Comparison of ENCODE assay signal across 21 cellular contexts in genomic region chr3:123949606-123950005, GRCh38. TPM values are rescaled to one million over a fixed set of nuclear protein-coding genes. Genes with fewer than 3 reads are reported as not detected.
DNase-seq lines count a peak whose midpoint lies in the region; TF ChIP-seq lines count a peak whose summit lies in the region.
"Had no signal": no experiment of that assay in that cellular context is flagged by ENCODE, and none has a peak within 500 bp of the region (broad histone marks: within the 10 kb centered on the region; RNA-seq: fewer than 3 reads in every experiment).

No MANE protein-coding gene starts in this region.

- CTCF ChIA-PET in OCI-LY7 (lab: Charles Lee; ENCODE audit: unreplicated experiment) = no interaction called here
- CTCF ChIA-PET in activated CD4-positive, alpha-beta memory T cell treated with anti-CD3 and anti-CD28 coated beads, Interleukin-2, amount 10 ng/mL, durations not matched to agents 7 days and 5 days (lab: Charles Lee) = interaction anchor here (0.6 kb wide), 1 partner anchor 9 kb away, joined by 3 read pairs; no protein-coding TSS in a partner anchor

- no peak overlapping the region for H3K27ac Mint-ChIP-seq in activated CD4-positive, alpha-beta memory T cell treated with anti-CD3 and anti-CD28 coated beads, Interleukin-2, amount 10 ng/mL, durations not matched to agents 7 days and 5 days
- H3K27ac Mint-ChIP-seq: activated CD8-positive, alpha-beta memory T cell treated with anti-CD3 and anti-CD28 coated beads, Interleukin-2, amount 10 ng/mL, durations not matched to agents 7 days and 5 days; B cell; T-helper 2 cell treated with Interferon-gamma antibody and Interleukin-4, amounts not matched to agents 5 μg/mL and 100 μg/mL, for 36 hours had no signal

- H2AFZ ChIP-seq in OCI-LY7 (ENCODE audit: low read length) = no peak overlapping the region

- H3K36me3 Mint-ChIP-seq in activated CD4-positive, alpha-beta memory T cell treated with anti-CD3 and anti-CD28 coated beads, Interleukin-2, amount 10 ng/mL, durations not matched to agents 7 days and 5 days (ENCODE audit: low read depth) = peaks cover 46% of the 10 kb centered on the region

- intact Hi-C loops in OCI-LY7 (cut with micrococcal nuclease; ENCODE audit: unreplicated experiment) = no loop called here

- no peak for TF ChIP-seq CTCF in OCI-LY7 (conservative IDR thresholded peaks at IDR 0.05; ENCODE audit: low read length)

- peaks cover 19% of the 10 kb centered on the region for H3K4me1 ChIP-seq in OCI-LY7 (ENCODE audit: insufficient read depth, low read length, poor library complexity, severe bottlenecking)
- H3K4me1 ChIP-seq: vagina had no signal

- H3K4me1 Mint-ChIP-seq in activated CD4-positive, alpha-beta memory T cell treated with anti-CD3 and anti-CD28 coated beads, Interleukin-2, amount 10 ng/mL, durations not matched to agents 7 days and 5 days = no peaks in the 10 kb centered on the region
- H3K4me1 Mint-ChIP-seq: activated CD8-positive, alpha-beta memory T cell treated with anti-CD3 and anti-CD28 coated beads, Interleukin-2, amount 10 ng/mL, durations not matched to agents 7 days and 5 days had no signal

- no peak overlapping the region for H3K4me3 Mint-ChIP-seq in activated CD4-positive, alpha-beta memory T cell treated with anti-CD3 and anti-CD28 coated beads, Interleukin-2, amount 10 ng/mL, durations not matched to agents 7 days and 5 days
- H3K4me3 Mint-ChIP-seq: activated CD8-positive, alpha-beta memory T cell treated with anti-CD3 and anti-CD28 coated beads, Interleukin-2, amount 10 ng/mL, durations not matched to agents 7 days and 5 days; B cell; T-helper 2 cell treated with Interferon-gamma antibody and Interleukin-4, amounts not matched to agents 5 μg/mL and 100 μg/mL, for 36 hours had no signal

- no peaks in the 10 kb centered on the region for H3K9me2 ChIP-seq in OCI-LY7 (ENCODE audit: insufficient read depth, low read length)

- H3K9me3 Mint-ChIP-seq in activated CD4-positive, alpha-beta memory T cell treated with anti-CD3 and anti-CD28 coated beads, Interleukin-2, amount 10 ng/mL, durations not matched to agents 7 days and 5 days = no peaks in the 10 kb centered on the region
- H3K9me3 Mint-ChIP-seq: T-helper 2 cell treated with Interferon-gamma antibody and Interleukin-4, amounts not matched to agents 5 μg/mL and 100 μg/mL, for 36 hours had no signal

- peaks cover 91% of the 10 kb centered on the region for H3K36me3 ChIP-seq in OCI-LY7 (ENCODE audit: insufficient read depth, low read length)

- no peaks in the 10 kb centered on the region for H3K9me3 ChIP-seq in OCI-LY7 (ENCODE audit: low read length)
- H3K9me3 ChIP-seq: vagina had no signal

- POLR2A ChIA-PET in OCI-LY7 (lab: Charles Lee) = no interaction called here
- POLR2A ChIA-PET in activated CD4-positive, alpha-beta memory T cell treated with anti-CD3 and anti-CD28 coated beads, Interleukin-2, amount 10 ng/mL, durations not matched to agents 7 days and 5 days (lab: Charles Lee) = no interaction called here

- peaks cover 5% of the 10 kb centered on the region; the same call in 1 of the 2 replicates for H3K79me2 ChIP-seq in OCI-LY7 (ENCODE audit: insufficient read depth, low read depth, low read length)

- H3K4me2 ChIP-seq in OCI-LY7 (ENCODE audit: low read length) = no peak overlapping the region

- BruUV-seq in OCI-LY7 (replicated peaks; lab: Mats Ljungman, UMichigan) = TSS peak; percentile 11

- peak; percentile 86 for DNase-seq in EH (ENCODE audit: low read depth)
- no peak for DNase-seq in OCI-LY7 (ENCODE audit: low spot score)
- DNase-seq in fibroblast of gingiva (ENCODE audit: low read depth) = peak; percentile 15
- DNase-seq in non-pigmented ciliary epithelial cell (ENCODE audit: low read depth) = peak; percentile 71
- no peak for DNase-seq in GDM1 (lab: John Stamatoyannopoulos, UW)
- no peak for DNase-seq in DMS79 treated with DMSO at 0.1 percent for 48 hours (lab: John Stamatoyannopoulos, UW)
- no peak for DNase-seq in NCI-H146 (lab: John Stamatoyannopoulos, UW)
- DNase-seq in activated CD4-positive, alpha-beta memory T cell treated with anti-CD3 and anti-CD28 coated beads, Interleukin-2, amount 10 ng/mL, durations not matched to agents 7 days and 5 days = no peak
- DNase-seq: activated CD4-positive, CD25-positive, alpha-beta regulatory T cell treated with anti-CD3 and anti-CD28 coated beads, Interleukin-2, amount 50 U/mL, for 72 hours; activated CD8-positive, alpha-beta memory T cell treated with anti-CD3 and anti-CD28 coated beads, Interleukin-2, amount 10 ng/mL, durations not matched to agents 7 days and 5 days; activated gamma-delta T cell; glutamatergic neuron; NCI-H1436; stimulated activated CD4-positive, alpha-beta T cell treated with anti-CD3 and anti-CD28 coated beads, Interleukin-4, amount 100 ng/mL, for 1 hour had no signal

- H3K27me3 Mint-ChIP-seq in activated CD4-positive, alpha-beta memory T cell treated with anti-CD3 and anti-CD28 coated beads, Interleukin-2, amount 10 ng/mL, durations not matched to agents 7 days and 5 days = no peaks in the 10 kb centered on the region
- H3K27me3 Mint-ChIP-seq: activated CD8-positive, alpha-beta memory T cell treated with anti-CD3 and anti-CD28 coated beads, Interleukin-2, amount 10 ng/mL, durations not matched to agents 7 days and 5 days; B cell had no signal

- no peak overlapping the region for H3K27ac ChIP-seq in OCI-LY7 (ENCODE audit: low read depth, low read length, poor library complexity, severe bottlenecking)
- H3K27ac ChIP-seq: skin epidermis, vagina had no signal

- peaks cover 10% of the 10 kb centered on the region; the same call in 1 of the 2 replicates for H4K20me1 ChIP-seq in OCI-LY7 (ENCODE audit: insufficient read depth, low read length)

- H3K4me3 ChIP-seq in OCI-LY7 (ENCODE audit: low read depth, low read length, poor library complexity, severe bottlenecking) = no peak overlapping the region
- H3K4me3 ChIP-seq: GM12878, skin epidermis, vagina had no signal

RNA-seq across cellular contexts. Expression of gene CCDC14, which starts 11.4 kb away (rescaled TPM):
- 68.3 and 82.9 TPM in 2 replicates for total RNA-seq in OCI-LY7 (2014; rRNA removed; shearing (Covaris generic))
- total RNA-seq in OCI-LY7 (2022) = 106 and 117 TPM in 2 replicates
- 10 to 100 TPM; 50.1 to 52.4 TPM for total RNA-seq in activated CD4-positive, alpha-beta memory T cell treated with anti-CD3 and anti-CD28 coated beads, Interleukin-2, amount 10 ng/mL, durations not matched to agents 7 days and 5 days

RNA-seq across cellular contexts. Expression of gene ROPN1, which starts 42.3 kb away (rescaled TPM):
- total RNA-seq in OCI-LY7 (2014; rRNA removed; shearing (Covaris generic)) = not detected in 2 replicates
- not detected in 2 replicates for total RNA-seq in OCI-LY7 (2022)
- not detected for total RNA-seq in activated CD4-positive, alpha-beta memory T cell treated with anti-CD3 and anti-CD28 coated beads, Interleukin-2, amount 10 ng/mL, durations not matched to agents 7 days and 5 days
- total RNA-seq: activated CD8-positive, alpha-beta memory T cell treated with anti-CD3 and anti-CD28 coated beads, Interleukin-2, amount 10 ng/mL, durations not matched to agents 7 days and 5 days; B cell; G401; GM12878; omental fat pad; vagina had no signal

Comparison
In these comparisons a context has a peak if more than half of its experiments do, and no peak if none do; other contexts are left out.
1. DNase-seq: peak in EH (single experiment), fibroblast of gingiva (single experiment) and non-pigmented ciliary epithelial cell (single experiment); none in OCI-LY7 (single experiment), GDM1 (single experiment), DMS79 treated with DMSO at 0.1 percent for 48 hours (single experiment), NCI-H146 (single experiment) and activated CD4-positive, alpha-beta memory T cell treated with anti-CD3 and anti-CD28 coated beads, Interleukin-2, amount 10 ng/mL, durations not matched to agents 7 days and 5 days (single experiment).